ENCODE assay signal across 34 cellular contexts in genomic region chrX:31854716-31855115, GRCh38.
"Had no signal": no experiment of that assay in that cellular context is flagged by ENCODE, and none has a peak within 500 bp of the region (broad histone marks: within the 10 kb centered on the region; RNA-seq: fewer than 3 reads in every experiment).

No MANE protein-coding gene starts in this region.

- H3K36me3 Mint-ChIP-seq: activated CD4-positive, alpha-beta memory T cell treated with anti-CD3 and anti-CD28 coated beads for 36 hours; activated naive CD4-positive, alpha-beta T cell treated with anti-CD3 and anti-CD28 coated beads, Interleukin-2, amount 10 ng/mL, durations not matched to agents 7 days and 5 days; activated naive CD4-positive, alpha-beta T cell treated with anti-CD3 and anti-CD28 coated beads, Interleukin-2, amount 50 U/mL, for 24 hours; activated naive CD8-positive, alpha-beta T cell; activated naive CD8-positive, alpha-beta T cell treated with anti-CD3 and anti-CD28 coated beads, Interleukin-2, amount 10 ng/mL, durations not matched to agents 7 days and 5 days had no signal

- DNase-seq: activated B cell treated with CpG ODN at 0.5 μM for 24 hours; activated CD4-positive, alpha-beta memory T cell treated with anti-CD3 and anti-CD28 coated beads for 36 hours; activated CD4-positive, alpha-beta T cell treated with anti-CD3 and anti-CD28 coated beads for 4 hours; activated CD4-positive, alpha-beta T cell treated with anti-CD3 and anti-CD28 coated beads, Interleukin-2, amount 10 ng/mL, durations not matched to agents 24 days and 14 days; activated CD4-positive, alpha-beta T cell treated with anti-CD3 and anti-CD28 coated beads, Interleukin-2, amount 50 U/mL, for 1 hour; activated CD4-positive, alpha-beta T cell treated with anti-CD3 and anti-CD28 coated beads, Interleukin-2, amount 50 U/mL, for 4 hours; activated CD4-positive, CD25-positive, alpha-beta regulatory T cell treated with anti-CD3 and anti-CD28 coated beads, Interleukin-2, amount 50 U/mL, for 72 hours; activated CD8-positive, alpha-beta memory T cell treated with anti-CD3 and anti-CD28 coated beads, Interleukin-2, amount 50 U/mL, for 4 hours; activated CD8-positive, alpha-beta T cell treated with anti-CD3 and anti-CD28 coated beads for 36 hours; activated effector memory CD4-positive, alpha-beta T cell treated with Interleukin-2 at 50 U/mL for 16 hours; activated gamma-delta T cell; activated naive CD4-positive, alpha-beta T cell treated with anti-CD3 and anti-CD28 coated beads, Interleukin-2, amount 10 ng/mL, durations not matched to agents 7 days and 5 days; activated naive CD4-positive, alpha-beta T cell treated with Interleukin-2 at 50 U/mL for 16 hours; activated naive CD8-positive, alpha-beta T cell treated with anti-CD3 and anti-CD28 coated beads, Interleukin-2, amount 10 ng/mL, durations not matched to agents 7 days and 5 days; activated naive CD8-positive, alpha-beta T cell treated with anti-CD3 and anti-CD28 coated beads, Interleukin-2, amount 50 U/mL, for 24 hours; activated T-cell treated with anti-CD3 and anti-CD28 coated beads for 4 hours; activated T-cell treated with anti-CD3 and anti-CD28 coated beads, Interleukin-2, amount 50 U/mL, for 24 hours; activated T-cell treated with anti-CD3 and anti-CD28 coated beads, Interleukin-2, amount 50 U/mL, for 48 hours; amygdala; anterior cingulate cortex; body of pancreas; brain microvascular endothelial cell; central memory CD4-positive, alpha-beta T cell; T-helper 1 cell; T-helper 2 cell; T-helper 9 cell had no signal

- H3K4me1 Mint-ChIP-seq: activated B cell treated with CpG ODN at 0.5 μM for 24 hours; activated CD4-positive, alpha-beta T cell treated with anti-CD3 and anti-CD28 coated beads, Interleukin-2, amount 10 ng/mL, durations not matched to agents 24 days and 14 days; activated naive CD4-positive, alpha-beta T cell treated with anti-CD3 and anti-CD28 coated beads, Interleukin-2, amount 10 ng/mL, durations not matched to agents 7 days and 5 days; activated naive CD4-positive, alpha-beta T cell treated with anti-CD3 and anti-CD28 coated beads, Interleukin-2, amount 50 U/mL, for 24 hours; activated naive CD8-positive, alpha-beta T cell treated with anti-CD3 and anti-CD28 coated beads, Interleukin-2, amount 10 ng/mL, durations not matched to agents 7 days and 5 days; activated naive CD8-positive, alpha-beta T cell treated with anti-CD3 and anti-CD28 coated beads, Interleukin-2, amount 50 U/mL, for 24 hours had no signal

- H3K27ac ChIP-seq: body of pancreas, brain microvascular endothelial cell, breast epithelium, VCaP had no signal

- H3K4me3 Mint-ChIP-seq: activated B cell treated with CpG ODN at 0.5 μM for 24 hours; activated CD4-positive, alpha-beta memory T cell treated with anti-CD3 and anti-CD28 coated beads for 36 hours; activated CD4-positive, alpha-beta T cell treated with anti-CD3 and anti-CD28 coated beads, Interleukin-2, amount 10 ng/mL, durations not matched to agents 24 days and 14 days; activated CD8-positive, alpha-beta T cell treated with anti-CD3 and anti-CD28 coated beads for 36 hours; activated naive CD4-positive, alpha-beta T cell treated with anti-CD3 and anti-CD28 coated beads, Interleukin-2, amount 10 ng/mL, durations not matched to agents 7 days and 5 days; activated naive CD4-positive, alpha-beta T cell treated with anti-CD3 and anti-CD28 coated beads, Interleukin-2, amount 50 U/mL, for 24 hours; activated naive CD8-positive, alpha-beta T cell; activated naive CD8-positive, alpha-beta T cell treated with anti-CD3 and anti-CD28 coated beads, Interleukin-2, amount 10 ng/mL, durations not matched to agents 7 days and 5 days; activated naive CD8-positive, alpha-beta T cell treated with anti-CD3 and anti-CD28 coated beads, Interleukin-2, amount 50 U/mL, for 24 hours; activated T-cell treated with anti-CD3 and anti-CD28 coated beads, Interleukin-2, amount 50 U/mL, for 24 hours; T-helper 1 cell treated with Interleukin-12 subunit alpha and Interleukin-12 subunit beta and Interleukin-4 antibody, amounts not matched to agents 30 μg/mL and 1 μg/mL, for 36 hours; T-helper 2 cell treated with Interferon-gamma antibody and Interleukin-4, amounts not matched to agents 5 μg/mL and 100 μg/mL, for 36 hours had no signal

- H3K27ac Mint-ChIP-seq: activated B cell treated with CpG ODN at 0.5 μM for 24 hours; activated CD4-positive, alpha-beta memory T cell treated with anti-CD3 and anti-CD28 coated beads for 36 hours; activated CD4-positive, alpha-beta T cell treated with anti-CD3 and anti-CD28 coated beads, Interleukin-2, amount 10 ng/mL, durations not matched to agents 24 days and 14 days; activated CD8-positive, alpha-beta T cell treated with anti-CD3 and anti-CD28 coated beads for 36 hours; activated naive CD4-positive, alpha-beta T cell treated with anti-CD3 and anti-CD28 coated beads, Interleukin-2, amount 10 ng/mL, durations not matched to agents 7 days and 5 days; activated naive CD4-positive, alpha-beta T cell treated with anti-CD3 and anti-CD28 coated beads, Interleukin-2, amount 50 U/mL, for 24 hours; activated naive CD8-positive, alpha-beta T cell; activated naive CD8-positive, alpha-beta T cell treated with anti-CD3 and anti-CD28 coated beads, Interleukin-2, amount 10 ng/mL, durations not matched to agents 7 days and 5 days; activated naive CD8-positive, alpha-beta T cell treated with anti-CD3 and anti-CD28 coated beads, Interleukin-2, amount 50 U/mL, for 24 hours; activated T-cell treated with anti-CD3 and anti-CD28 coated beads, Interleukin-2, amount 50 U/mL, for 24 hours; activated T-helper 2 cell treated with anti-CD3 and anti-CD28 coated beads, Interferon-gamma antibody, Interleukin-2, Interleukin-4, amounts not matched to agents 10 μg/mL and 5 μg/mL and 100 μg/mL, durations not matched to agents 14 hours and 24 hours and 36 hours; T-helper 1 cell treated with Interleukin-12 subunit alpha and Interleukin-12 subunit beta and Interleukin-4 antibody, amounts not matched to agents 30 μg/mL and 1 μg/mL, for 36 hours; T-helper 2 cell treated with Interferon-gamma antibody and Interleukin-4, amounts not matched to agents 5 μg/mL and 100 μg/mL, for 36 hours had no signal

- H3K4me3 ChIP-seq: body of pancreas, breast epithelium had no signal

- H3K27me3 Mint-ChIP-seq: activated B cell treated with CpG ODN at 0.5 μM for 24 hours; activated CD4-positive, alpha-beta memory T cell treated with anti-CD3 and anti-CD28 coated beads for 36 hours; activated CD4-positive, alpha-beta T cell treated with anti-CD3 and anti-CD28 coated beads, Interleukin-2, amount 10 ng/mL, durations not matched to agents 24 days and 14 days; activated CD8-positive, alpha-beta T cell treated with anti-CD3 and anti-CD28 coated beads for 36 hours; activated naive CD4-positive, alpha-beta T cell treated with anti-CD3 and anti-CD28 coated beads, Interleukin-2, amount 10 ng/mL, durations not matched to agents 7 days and 5 days; activated naive CD4-positive, alpha-beta T cell treated with anti-CD3 and anti-CD28 coated beads, Interleukin-2, amount 50 U/mL, for 24 hours; activated naive CD8-positive, alpha-beta T cell; activated naive CD8-positive, alpha-beta T cell treated with anti-CD3 and anti-CD28 coated beads, Interleukin-2, amount 10 ng/mL, durations not matched to agents 7 days and 5 days; activated naive CD8-positive, alpha-beta T cell treated with anti-CD3 and anti-CD28 coated beads, Interleukin-2, amount 50 U/mL, for 24 hours had no signal

- H3K27me3 ChIP-seq: body of pancreas, brain microvascular endothelial cell had no signal

- FAIRE-seq: TTC549 had no signal

- H3K4me1 ChIP-seq: body of pancreas, breast epithelium had no signal

- H3K9me3 ChIP-seq: body of pancreas, breast epithelium had no signal

- H3K9me3 Mint-ChIP-seq: activated B cell treated with CpG ODN at 0.5 μM for 24 hours; activated CD4-positive, alpha-beta T cell treated with anti-CD3 and anti-CD28 coated beads, Interleukin-2, amount 10 ng/mL, durations not matched to agents 24 days and 14 days; activated CD8-positive, alpha-beta T cell treated with anti-CD3 and anti-CD28 coated beads for 36 hours; activated naive CD4-positive, alpha-beta T cell treated with anti-CD3 and anti-CD28 coated beads, Interleukin-2, amount 10 ng/mL, durations not matched to agents 7 days and 5 days; activated naive CD4-positive, alpha-beta T cell treated with anti-CD3 and anti-CD28 coated beads, Interleukin-2, amount 50 U/mL, for 24 hours; activated naive CD8-positive, alpha-beta T cell treated with anti-CD3 and anti-CD28 coated beads, Interleukin-2, amount 10 ng/mL, durations not matched to agents 7 days and 5 days; activated naive CD8-positive, alpha-beta T cell treated with anti-CD3 and anti-CD28 coated beads, Interleukin-2, amount 50 U/mL, for 24 hours; activated T-helper 2 cell treated with anti-CD3 and anti-CD28 coated beads, Interferon-gamma antibody, Interleukin-2, Interleukin-4, amounts not matched to agents 10 μg/mL and 5 μg/mL and 100 μg/mL, durations not matched to agents 14 hours and 24 hours and 36 hours; T-helper 1 cell treated with Interleukin-12 subunit alpha and Interleukin-12 subunit beta and Interleukin-4 antibody, amounts not matched to agents 30 μg/mL and 1 μg/mL, for 36 hours had no signal

- ATAC-seq: activated CD8-positive, alpha-beta T cell treated with anti-CD3 and anti-CD28 coated beads for 36 hours; activated naive CD8-positive, alpha-beta T cell treated with anti-CD3 and anti-CD28 coated beads, Interleukin-2, amount 50 U/mL, for 24 hours; body of pancreas had no signal

- H3K36me3 ChIP-seq: brain microvascular endothelial cell, breast epithelium had no signal
